ENCODE assay signal across 8 cellular contexts in genomic region chr6:107488875-107489635, GRCh38. TPM values are rescaled to one million over a fixed set of nuclear protein-coding genes. Genes with fewer than 3 reads are reported as not detected.
DNase-seq lines count a peak whose midpoint lies in the region; ATAC-seq and TF ChIP-seq lines count a peak whose summit lies in the region.

No MANE protein-coding gene starts in this region.

- H3K36me3 ChIP-seq in ES-I3 (ENCODE audit: insufficient read depth, low read length) (no peaks in the 10 kb centered on the region), suprapubic skin (no peaks in the 10 kb centered on the region)

- CTCF ChIA-PET in WTC11 (lab: Charles Lee) = interaction anchor here (0.6 to 6.5 kb wide), 10 partner anchors 10 to 171 kb away, joined by 3 to 31 read pairs (median 3); partner anchors contain the start of gene PDSS2

- H3K36me3 Mint-ChIP-seq in WTC11 = no peaks in the 10 kb centered on the region

- POLR2A ChIA-PET in WTC11 (lab: Charles Lee) = interaction anchor here (0.8 to 1.4 kb wide), 2 partner anchors 29 to 44 kb away, joined by 3 to 6 read pairs; partner anchors contain the start of gene PDSS2

- ATAC-seq in WTC11 (peak; percentile 61), HG02870 (IDR thresholded peaks at IDR 0.05; ENCODE audit: unreplicated experiment) (no peak)

- peaks cover 41% of the 10 kb centered on the region for H3K27me3 Mint-ChIP-seq in WTC11 (ENCODE audit: low read depth)

- DNase-seq in WTC11 (ENCODE audit: low spot score) (peak; percentile 78), epidermal melanocyte (ENCODE audit: insufficient read length, low spot score) (peak; percentile 22), suprapubic skin (ENCODE audit: low spot score in 2 of 2) (peak in 1 of 2 donors; percentile 71), NCI-H1048 (lab: John Stamatoyannopoulos, UW) (no peak)

- peaks cover 15% of the 10 kb centered on the region for H3K4me1 Mint-ChIP-seq in WTC11

- H3K9me3 Mint-ChIP-seq in WTC11 = no peaks in the 10 kb centered on the region

- H3K4me3 Mint-ChIP-seq in WTC11 = peak overlapping the region; percentile 92

- TF ChIP-seq RAD21 in Ishikawa (IDR thresholded peaks at IDR 0.05; ENCODE audit: low read depth) = no peak

- TF ChIP-seq EP300 in Ishikawa (IDR thresholded peaks at IDR 0.05; ENCODE audit: borderline replicate concordance) (no peak), suprapubic skin (IDR thresholded peaks at IDR 0.05) (no peak)

- no peak for TF ChIP-seq POLR2A in suprapubic skin (IDR thresholded peaks at IDR 0.05)

- peak overlapping the region; percentile 55 for H3K27ac Mint-ChIP-seq in WTC11

- H3K4me3 ChIP-seq in mononuclear cell (ENCODE audit: low read length) (peak overlapping the region; percentile 28), suprapubic skin (peak overlapping the region; percentile 79)

- H3K4me1 ChIP-seq in ES-I3 (ENCODE audit: insufficient read depth, low read length) (peaks cover 20% of the 10 kb centered on the region), mononuclear cell (ENCODE audit: insufficient read depth, low read length) (peaks cover 29% of the 10 kb centered on the region), suprapubic skin (peaks cover 36% of the 10 kb centered on the region)

- TF ChIP-seq CTCF in WTC11 (IDR thresholded peaks at IDR 0.05) (no peak), suprapubic skin (IDR thresholded peaks at IDR 0.05) (no peak)

- H3K27me3 ChIP-seq in mononuclear cell (ENCODE audit: insufficient read depth, low read length) (peaks cover 90% of the 10 kb centered on the region), suprapubic skin (peaks cover 50% of the 10 kb centered on the region)

- no peak overlapping the region for H3K27ac ChIP-seq in suprapubic skin

- H3K9me3 ChIP-seq in ES-I3 (ENCODE audit: control insufficient read depth, insufficient read depth, low read length) = no peaks in the 10 kb centered on the region
- no peaks in the 10 kb centered on the region for H3K9me3 ChIP-seq in mononuclear cell (ENCODE audit: low read depth, low read length)
- H3K9me3 ChIP-seq in suprapubic skin = no peaks in the 10 kb centered on the region

- WGBS in suprapubic skin = under 1% methylated on average over 50 of the region's 51 CpGs

- peak overlapping the region; percentile 76 for H3K9ac ChIP-seq in ES-I3 (ENCODE audit: low read depth, low read length)

TF ChIP-seq in Ishikawa, 13 proteins besides CTCF, POLR2A, EP300 and RAD21:
- TF ChIP-seq REST (IDR thresholded peaks at IDR 0.05; ENCODE audit: low read depth) (no peak), CREB1 (IDR thresholded peaks at IDR 0.05; ENCODE audit: low read depth) (no peak), EGR1 (IDR thresholded peaks at IDR 0.05) (no peak), NFIC (IDR thresholded peaks at IDR 0.05) (no peak), ZBTB7A (IDR thresholded peaks at IDR 0.05; ENCODE audit: low read depth) (peak; percentile 83; the same call in 1 of the 2 replicates), YY1 (IDR thresholded peaks at IDR 0.05; ENCODE audit: low read depth) (no peak), TAF1 (IDR thresholded peaks at IDR 0.05; ENCODE audit: low read depth) (0 out of 2 replicates have a peak, but pooled peaks have one; percentile 6)
- TF ChIP-seq, protein P1, sequence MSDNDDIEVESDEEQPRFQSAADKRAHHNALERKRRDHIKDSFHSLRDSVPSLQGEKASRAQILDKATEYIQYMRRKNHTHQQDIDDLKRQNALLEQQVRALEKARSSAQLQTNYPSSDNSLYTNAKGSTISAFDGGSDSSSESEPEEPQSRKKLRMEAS (IDR thresholded peaks at IDR 0.05) = peak; percentile 39

TF ChIP-seq in WTC11, 78 proteins besides CTCF, POLR2A, EP300 and RAD21 (continues in another document):
- TF ChIP-seq, protein P2, sequence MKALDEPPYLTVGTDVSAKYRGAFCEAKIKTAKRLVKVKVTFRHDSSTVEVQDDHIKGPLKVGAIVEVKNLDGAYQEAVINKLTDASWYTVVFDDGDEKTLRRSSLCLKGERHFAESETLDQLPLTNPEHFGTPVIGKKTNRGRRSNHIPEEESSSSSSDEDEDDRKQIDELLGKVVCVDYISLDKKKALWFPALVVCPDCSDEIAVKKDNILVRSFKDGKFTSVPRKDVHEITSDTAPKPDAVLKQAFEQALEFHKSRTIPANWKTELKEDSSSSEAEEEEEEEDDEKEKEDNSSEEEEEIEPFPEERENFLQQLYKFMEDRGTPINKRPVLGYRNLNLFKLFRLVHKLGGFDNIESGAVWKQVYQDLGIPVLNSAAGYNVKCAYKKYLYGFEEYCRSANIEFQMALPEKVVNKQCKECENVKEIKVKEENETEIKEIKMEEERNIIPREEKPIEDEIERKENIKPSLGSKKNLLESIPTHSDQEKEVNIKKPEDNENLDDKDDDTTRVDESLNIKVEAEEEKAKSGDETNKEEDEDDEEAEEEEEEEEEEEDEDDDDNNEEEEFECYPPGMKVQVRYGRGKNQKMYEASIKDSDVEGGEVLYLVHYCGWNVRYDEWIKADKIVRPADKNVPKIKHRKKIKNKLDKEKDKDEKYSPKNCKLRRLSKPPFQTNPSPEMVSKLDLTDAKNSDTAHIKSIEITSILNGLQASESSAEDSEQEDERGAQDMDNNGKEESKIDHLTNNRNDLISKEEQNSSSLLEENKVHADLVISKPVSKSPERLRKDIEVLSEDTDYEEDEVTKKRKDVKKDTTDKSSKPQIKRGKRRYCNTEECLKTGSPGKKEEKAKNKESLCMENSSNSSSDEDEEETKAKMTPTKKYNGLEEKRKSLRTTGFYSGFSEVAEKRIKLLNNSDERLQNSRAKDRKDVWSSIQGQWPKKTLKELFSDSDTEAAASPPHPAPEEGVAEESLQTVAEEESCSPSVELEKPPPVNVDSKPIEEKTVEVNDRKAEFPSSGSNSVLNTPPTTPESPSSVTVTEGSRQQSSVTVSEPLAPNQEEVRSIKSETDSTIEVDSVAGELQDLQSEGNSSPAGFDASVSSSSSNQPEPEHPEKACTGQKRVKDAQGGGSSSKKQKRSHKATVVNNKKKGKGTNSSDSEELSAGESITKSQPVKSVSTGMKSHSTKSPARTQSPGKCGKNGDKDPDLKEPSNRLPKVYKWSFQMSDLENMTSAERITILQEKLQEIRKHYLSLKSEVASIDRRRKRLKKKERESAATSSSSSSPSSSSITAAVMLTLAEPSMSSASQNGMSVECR (CRISPR knock-in tag; IDR thresholded peaks at IDR 0.05; ENCODE audit: borderline replicate concordance) = peak; percentile 56; the same call in 1 of the 2 replicates
- 0 out of 2 replicates have a peak, but pooled peaks have one; percentile 35 for TF ChIP-seq ZBTB21 (CRISPR knock-in tag; IDR thresholded peaks at IDR 0.05; ENCODE audit: borderline replicate concordance)
- TF ChIP-seq ZNF138 (CRISPR knock-in tag; conservative IDR thresholded peaks at IDR 0.05) = 0 out of 2 replicates have a peak, but pooled peaks have one; percentile 36
- no peak for TF ChIP-seq ERG (CRISPR knock-in tag; IDR thresholded peaks at IDR 0.05)
- peak; percentile 41; the same call in 1 of the 2 replicates for TF ChIP-seq HMGXB4 (CRISPR knock-in tag; IDR thresholded peaks at IDR 0.05)
- TF ChIP-seq NR3C1 (CRISPR knock-in tag; conservative IDR thresholded peaks at IDR 0.05; ENCODE audit: low read depth) = no peak
- peak; percentile 80; the same call in 1 of the 2 replicates for TF ChIP-seq KAT7 (CRISPR knock-in tag; IDR thresholded peaks at IDR 0.05; ENCODE audit: borderline replicate concordance)
- TF ChIP-seq MYBL2 (CRISPR knock-in tag; IDR thresholded peaks at IDR 0.05) = no peak
- TF ChIP-seq CREB1 (CRISPR knock-in tag; IDR thresholded peaks at IDR 0.05) = 0 out of 2 replicates have a peak, but pooled peaks have one; percentile 45

RNA-seq across cellular contexts. Expression of gene SOBP, which starts 0.9 kb away (rescaled TPM):
- total RNA-seq in WTC11 (2021) (6.6 to 10.1 TPM (median 7.6 TPM) in 3 replicates), mononuclear cell (0.10 TPM), suprapubic skin (1 to 10 TPM in 1 of 4 donors, under 1 TPM in 3; 0.26 to 1.5 (median 0.55) TPM)

RNA-seq across cellular contexts. Expression of gene PDSS2, which starts 29.7 kb away (rescaled TPM):
- total RNA-seq in WTC11 (2021) = 15.8 to 18.3 TPM (median 17.2 TPM) in 3 replicates
- 4.0 TPM for total RNA-seq in mononuclear cell
- total RNA-seq in suprapubic skin = 10 to 100 TPM in 3 of 4 donors, 1 to 10 TPM in 1; 4.3 to 14.7 (median 12.1) TPM
